8 cellular contexts compared by ENCODE assay signal in the genomic region with DNA sequence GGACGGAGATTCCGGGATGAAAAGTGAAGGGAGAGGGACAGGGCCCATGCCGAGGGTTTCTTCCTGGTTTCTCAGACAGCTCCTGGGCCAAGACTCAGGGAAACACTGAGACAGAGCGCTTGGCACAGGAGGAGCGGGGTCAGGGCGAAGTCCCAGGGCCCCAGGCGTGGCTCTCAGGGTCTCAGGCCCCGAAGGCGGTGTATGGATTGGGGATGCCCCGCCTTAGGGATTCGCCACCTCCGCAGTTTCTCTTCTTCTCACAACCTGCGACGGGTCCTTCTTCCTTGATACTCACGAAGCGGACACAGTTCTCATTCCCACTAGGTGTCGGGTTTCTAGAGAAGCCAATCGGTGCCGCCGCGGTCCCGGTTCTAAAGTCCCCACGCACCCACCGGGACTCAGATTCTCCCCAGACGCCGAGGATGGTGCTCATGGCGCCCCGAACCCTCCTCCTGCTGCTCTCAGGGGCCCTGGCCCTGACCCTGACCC. TPM values are rescaled to one million over a fixed set of nuclear protein-coding genes. Genes with fewer than 3 reads are reported as not detected.
DNase-seq lines count a peak whose midpoint lies in the region; ATAC-seq, FAIRE-seq and TF ChIP-seq lines count a peak whose summit lies in the region.

No MANE protein-coding gene starts in this region.

- TF ChIP-seq EP300 in A549 (IDR thresholded peaks at IDR 0.05) = no peak

- H3K4me1 ChIP-seq in A549 (no peaks in the 10 kb centered on the region), mesodermal cell (ENCODE audit: control insufficient read depth, insufficient read depth, low read length, poor library complexity, severe bottlenecking) (no peaks in the 10 kb centered on the region), tibial artery (peaks cover 0 to 7% (median 0%) of the 10 kb centered on the region in 4 donors)

- intact Hi-C loops in tibial artery (cut with DNase I; ENCODE audit: low total_unique reads) = loop anchor here (5.0 kb wide), 1 partner anchor 55 kb away; a partner anchor contains a TSS

- 79% methylated on average over 22 of the region's 28 CpGs for WGBS in A549 (ENCODE audit: missing lambda C conversion rate)
- WGBS in mesodermal cell (ENCODE audit: insufficient coverage in 2 of 2), 2 experiments = 10 to 41% methylated on average over 2 to 5 of the region's 28 CpGs

- TF ChIP-seq POLR2A in A549 (IDR thresholded peaks at IDR 0.05; ENCODE audit: low read length) = no peak
- peak; percentile 10 for TF ChIP-seq POLR2A in GM18526 (IDR thresholded peaks at IDR 0.05; ENCODE audit: extremely low read depth, insufficient read length)

- no peak for TF ChIP-seq RAD21 in A549 (conservative IDR thresholded peaks at IDR 0.05 in 1 of 2, IDR thresholded peaks at IDR 0.05 in 1 of 2)

- peak overlapping the region; percentile 52 to 71; a peak in 2 of 6 replicates for H3K27ac ChIP-seq in A549
- H3K27ac ChIP-seq in mesodermal cell (ENCODE audit: low read depth, low read length, severe bottlenecking) = no peak overlapping the region
- H3K27ac ChIP-seq in tibial artery = peak overlapping the region; percentile 83 to 97

- H3K27me3 ChIP-seq in tibial artery = no peaks in the 10 kb centered on the region

- peak overlapping the region; percentile 47; the same call in 2 of the 3 replicates for H3K4me2 ChIP-seq in A549

- POLR2A ChIA-PET in A549 (lab: Yijun Ruan, JAX) = interaction anchor here (0.6 to 0.7 kb wide), 2 partner anchors 55 to 174 kb away, joined by 3 to 5 read pairs; a partner anchor contains a TSS

- H3K36me3 ChIP-seq in mesodermal cell (ENCODE audit: control insufficient read depth, insufficient read depth, low read length) (no peaks in the 10 kb centered on the region), tibial artery (no peaks in the 10 kb centered on the region)

- peak; percentile 74 to 84 for ATAC-seq in A549
- peak; percentile 25 for ATAC-seq in HG03342 (IDR thresholded peaks at IDR 0.05; ENCODE audit: unreplicated experiment)

- H3K4me3 ChIP-seq in A549 = no peak overlapping the region
- H3K4me3 ChIP-seq in mesodermal cell (ENCODE audit: extremely low read depth, insufficient read depth, low read length, poor library complexity, severe bottlenecking) = peak overlapping the region; percentile 33
- H3K4me3 ChIP-seq in tibial artery = peak overlapping the region; percentile 60 to 75

- no peak for DNase-seq in A549 (ENCODE audit: low read depth in 1 of 2, low spot score in 1 of 2)
- DNase-seq in activated CD4-positive, alpha-beta T cell treated with anti-CD3 and anti-CD28 coated beads for 1 hour = peak; percentile 12
- DNase-seq in effector CD8-positive, alpha-beta T cell (lab: John Stamatoyannopoulos, UW) = peak; percentile 57
- DNase-seq in tibial artery = peak; percentile 24 to 76
- no peak for DNase-seq in NCI-H526 (lab: John Stamatoyannopoulos, UW)

- H3K9me3 ChIP-seq in A549 (no peaks in the 10 kb centered on the region), mesodermal cell (ENCODE audit: control insufficient read depth, low read length) (no peaks in the 10 kb centered on the region), tibial artery (no peaks in the 10 kb centered on the region)

- FAIRE-seq in A549 (lab: Jason Lieb, UNC) = no peak

- TF ChIP-seq CTCF in A549 (IDR thresholded peaks at IDR 0.05) = no peak
- no peak for TF ChIP-seq CTCF in tibial artery (IDR thresholded peaks at IDR 0.05)

- CTCF ChIA-PET in A549 (lab: Yijun Ruan, JAX) = no interaction called here

TF ChIP-seq in A549, 52 proteins besides CTCF, POLR2A, EP300 and RAD21:
- TF ChIP-seq, protein P1, sequence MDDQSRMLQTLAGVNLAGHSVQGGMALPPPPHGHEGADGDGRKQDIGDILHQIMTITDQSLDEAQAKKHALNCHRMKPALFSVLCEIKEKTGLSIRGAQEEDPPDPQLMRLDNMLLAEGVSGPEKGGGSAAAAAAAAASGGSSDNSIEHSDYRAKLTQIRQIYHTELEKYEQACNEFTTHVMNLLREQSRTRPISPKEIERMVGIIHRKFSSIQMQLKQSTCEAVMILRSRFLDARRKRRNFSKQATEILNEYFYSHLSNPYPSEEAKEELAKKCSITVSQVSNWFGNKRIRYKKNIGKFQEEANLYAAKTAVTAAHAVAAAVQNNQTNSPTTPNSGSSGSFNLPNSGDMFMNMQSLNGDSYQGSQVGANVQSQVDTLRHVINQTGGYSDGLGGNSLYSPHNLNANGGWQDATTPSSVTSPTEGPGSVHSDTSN (IDR thresholded peaks at IDR 0.05) = no peak
- TF ChIP-seq, protein P2, sequence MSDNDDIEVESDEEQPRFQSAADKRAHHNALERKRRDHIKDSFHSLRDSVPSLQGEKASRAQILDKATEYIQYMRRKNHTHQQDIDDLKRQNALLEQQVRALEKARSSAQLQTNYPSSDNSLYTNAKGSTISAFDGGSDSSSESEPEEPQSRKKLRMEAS (IDR thresholded peaks at IDR 0.05) = no peak
- TF ChIP-seq CHD2 (IDR thresholded peaks at IDR 0.05; ENCODE audit: low read length, partially characterized antibody) = no peak
- TF ChIP-seq SREBF2 (IDR thresholded peaks at IDR 0.05) = no peak
- TF ChIP-seq HEYL (CRISPR knock-in tag; IDR thresholded peaks at IDR 0.05) = no peak
- TF ChIP-seq POLR2AphosphoS2 (conservative IDR thresholded peaks at IDR 0.05; ENCODE audit: low read length) = no peak
- TF ChIP-seq, protein P3, sequence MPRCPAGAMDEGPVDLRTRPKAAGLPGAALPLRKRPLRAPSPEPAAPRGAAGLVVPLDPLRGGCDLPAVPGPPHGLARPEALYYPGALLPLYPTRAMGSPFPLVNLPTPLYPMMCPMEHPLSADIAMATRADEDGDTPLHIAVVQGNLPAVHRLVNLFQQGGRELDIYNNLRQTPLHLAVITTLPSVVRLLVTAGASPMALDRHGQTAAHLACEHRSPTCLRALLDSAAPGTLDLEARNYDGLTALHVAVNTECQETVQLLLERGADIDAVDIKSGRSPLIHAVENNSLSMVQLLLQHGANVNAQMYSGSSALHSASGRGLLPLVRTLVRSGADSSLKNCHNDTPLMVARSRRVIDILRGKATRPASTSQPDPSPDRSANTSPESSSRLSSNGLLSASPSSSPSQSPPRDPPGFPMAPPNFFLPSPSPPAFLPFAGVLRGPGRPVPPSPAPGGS (IDR thresholded peaks at IDR 0.05) = no peak
- no peak for TF ChIP-seq BHLHE40 (IDR thresholded peaks at IDR 0.05; ENCODE audit: low read depth, low read length)
- no peak for TF ChIP-seq HDAC2 (IDR thresholded peaks at IDR 0.05)
- TF ChIP-seq KDM5A (IDR thresholded peaks at IDR 0.05) = no peak
- TF ChIP-seq JUN (IDR thresholded peaks at IDR 0.05) = no peak
- TF ChIP-seq HOXB5 (CRISPR knock-in tag; IDR thresholded peaks at IDR 0.05) = no peak
- TF ChIP-seq JUNB (IDR thresholded peaks at IDR 0.05) = no peak
- no peak for TF ChIP-seq NR3C1 (IDR thresholded peaks at IDR 0.05)

RNA-seq across cellular contexts. Expression of a gene that starts 55.0 kb away (rescaled TPM):
- 78.8 and 86.5 TPM in 2 replicates for polyA plus RNA-seq in A549 (2011; rRNA removed)
- 93.3 and 97.8 TPM in 2 replicates for polyA plus RNA-seq in A549 (2012; cell fraction: cytosol; rRNA removed)
- polyA plus RNA-seq in A549 (2012; cell fraction: nucleus; rRNA removed) = 206 and 211 TPM in 2 replicates
- 81.8 to 95.0 TPM (median 90.7 TPM) in 3 replicates for polyA plus RNA-seq in A549 (2017; fragmentation: RNase III; extraction: RNeasy Plus Mini Kit Qiagen cat#74134 plus additional on column Dnase treatment)
- polyA minus RNA-seq in A549 (2011; rRNA and poly(A)+ RNA removed) = 49.3 and 51.5 TPM in 2 replicates
- polyA plus RNA-seq in mesodermal cell (2013, experiment 1 of 2) = 119 TPM
- polyA plus RNA-seq in mesodermal cell (2013, experiment 2 of 2) = 95.9 TPM

RNA-seq across cellular contexts. Expression of a gene that starts 59.7 kb away (rescaled TPM):
- polyA plus RNA-seq in A549 (2011; rRNA removed) (not detected in 2 replicates), A549 (2017; fragmentation: RNase III; extraction: RNeasy Plus Mini Kit Qiagen cat#74134 plus additional on column Dnase treatment) (0.06 TPM in 1 of 3 replicates, not detected in the others)
- polyA plus RNA-seq in A549 (2012; cell fraction: cytosol; rRNA removed) = not detected in 2 replicates
- not detected in 2 replicates for polyA plus RNA-seq in A549 (2012; cell fraction: nucleus; rRNA removed)
- polyA minus RNA-seq in A549 (2011; rRNA and poly(A)+ RNA removed) = not detected in 2 replicates
- polyA plus RNA-seq in mesodermal cell (2013, experiment 1 of 2) = not detected
- not detected for polyA plus RNA-seq in mesodermal cell (2013, experiment 2 of 2)

Comparison
In these comparisons a context has a peak if more than half of its experiments do, and no peak if none do; other contexts are left out.
1. DNase-seq: peak in activated CD4-positive, alpha-beta T cell treated with anti-CD3 and anti-CD28 coated beads for 1 hour (single experiment), effector CD8-positive, alpha-beta T cell (single experiment) and tibial artery (2 of 2); none in A549 (0 of 2) and NCI-H526 (0 of 2).